In the genomic region with DNA sequence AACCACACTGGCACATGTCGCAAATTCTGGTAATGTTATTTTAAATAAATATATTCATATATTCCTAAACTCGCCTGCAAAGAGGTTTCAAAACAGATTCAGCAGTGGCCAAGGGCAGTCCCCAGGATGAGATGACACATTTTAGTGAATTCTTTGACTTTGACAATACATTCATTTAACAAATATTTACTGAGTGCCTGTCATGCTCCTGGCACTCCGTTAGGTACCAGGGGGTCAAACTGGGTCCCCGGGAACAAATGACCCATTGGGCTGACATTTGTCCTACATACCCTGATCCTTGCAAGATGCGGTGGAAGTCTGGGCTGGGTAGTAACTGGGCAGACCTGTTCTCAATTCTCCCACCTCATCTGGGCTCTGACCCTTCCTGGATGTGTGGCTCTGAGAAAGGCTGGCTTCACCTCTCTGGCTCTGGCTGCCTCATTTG, we compare ENCODE assay signal across 19 cellular contexts.
DNase-seq lines count a peak whose midpoint lies in the region; ATAC-seq and TF ChIP-seq lines count a peak whose summit lies in the region.
"Had no signal": no experiment of that assay in that cellular context is flagged by ENCODE, and none has a peak within 500 bp of the region (broad histone marks: within the 10 kb centered on the region; RNA-seq: fewer than 3 reads in every experiment).

No MANE protein-coding gene starts in this region.

- peaks cover 58% of the 10 kb centered on the region for H3K4me1 Mint-ChIP-seq in activated T-cell treated with anti-CD3 and anti-CD28 coated beads, Interleukin-2, amount 50 U/mL, for 72 hours (ENCODE audit: low read depth)

- DNase-seq in activated T-cell treated with anti-CD3 and anti-CD28 coated beads, Interleukin-2, amount 50 U/mL, for 72 hours = no peak
- DNase-seq in activated T-cell treated with anti-CD3 and anti-CD28 coated beads for 4 hours (no peak), PC-3 (peak; percentile 83), substantia nigra (lab: John Stamatoyannopoulos, UW) (peak in 3 of 49 donors; percentile 33 to 36 (median 34)), DMS153 treated with DMSO at 0.1 percent for 48 hours (lab: John Stamatoyannopoulos, UW; ENCODE audit: unreplicated experiment) (no peak), RPMI8226 (no peak), NCI-H2081 treated with DMSO at 0.1 percent for 48 hours (lab: John Stamatoyannopoulos, UW) (no peak)
- DNase-seq: activated CD4-positive, CD25-positive, alpha-beta regulatory T cell; dermis blood vessel endothelial cell; erythroblast; NCI-H1436 treated with DMSO at 0.1 percent for 48 hours; NCI-H226; spleen; stomach; uterus had no signal

- no TSS peak for BruUV-seq in PC-3 (replicated peaks; lab: Mats Ljungman, UMichigan)

- H3K27me3 ChIP-seq in PC-3 (ENCODE audit: low read length) = no peaks in the 10 kb centered on the region
- H3K27me3 ChIP-seq: spleen, stomach, uterus had no signal

- H3K9ac ChIP-seq in PC-3 (ENCODE audit: low read length) = no peak overlapping the region

- H3K4me1 ChIP-seq in PC-3 (ENCODE audit: insufficient read depth, low read length) = peaks cover 47% of the 10 kb centered on the region
- H3K4me1 ChIP-seq: uterus had no signal

- H3K27ac ChIP-seq in PC-3 (ENCODE audit: low read length) (peak overlapping the region; percentile 62), cingulate gyrus (ENCODE audit: low read depth, low read length) (peak overlapping the region; percentile 66), substantia nigra (ENCODE audit: low read depth, low read length, poor library complexity, severe bottlenecking) (peak overlapping the region; percentile 27)
- H3K27ac ChIP-seq: stomach, uterus had no signal

- no peak for TF ChIP-seq CTCF in PC-3 (conservative IDR thresholded peaks at IDR 0.05; ENCODE audit: low read depth, low read length)

- peaks cover 5 to 24% of the 10 kb centered on the region in 2 donors for H3K36me3 Mint-ChIP-seq in activated T-cell treated with anti-CD3 and anti-CD28 coated beads, Interleukin-2, amount 50 U/mL, for 72 hours (ENCODE audit: insufficient read depth in 2 of 2)

- H3K79me2 ChIP-seq in PC-3 (ENCODE audit: low read length) = no peaks in the 10 kb centered on the region

- POLR2A ChIA-PET in PC-3 (lab: Charles Lee; ENCODE audit: unreplicated experiment) = no interaction called here

- no peaks in the 10 kb centered on the region for H4K20me1 ChIP-seq in PC-3 (ENCODE audit: low read length)

- CTCF ChIA-PET in PC-3 (lab: Charles Lee) = interaction anchor here (0.7 kb wide), 1 partner anchor 73 kb away, joined by 3 read pairs; no protein-coding TSS in a partner anchor

- H3K9me3 ChIP-seq in PC-3 (ENCODE audit: low read length) = no peaks in the 10 kb centered on the region
- H3K9me3 ChIP-seq: spleen, stomach, uterus had no signal

- H3K9me3 Mint-ChIP-seq in activated T-cell treated with anti-CD3 and anti-CD28 coated beads, Interleukin-2, amount 50 U/mL, for 72 hours = no peaks in the 10 kb centered on the region
- H3K9me3 Mint-ChIP-seq: activated T-helper 1 cell treated with anti-CD3 and anti-CD28 coated beads, Interleukin-12 subunit alpha, Interleukin-12 subunit beta, Interleukin-2, Interleukin-4 antibody, amounts not matched to agents 30 ng/mL and 10 ng/mL and 1 ng/mL, durations not matched to agents 14 hours and 24 hours and 36 hours; T-helper 1 cell treated with Interleukin-12 subunit alpha and Interleukin-12 subunit beta and Interleukin-4 antibody, amounts not matched to agents 30 μg/mL and 1 μg/mL, for 36 hours had no signal

- H3K9me2 ChIP-seq in PC-3 (replicated peaks; ENCODE audit: low read length) = no peaks in the 10 kb centered on the region

- H3K36me3 ChIP-seq in PC-3 (ENCODE audit: low read depth, low read length) = no peaks in the 10 kb centered on the region
- H3K36me3 ChIP-seq: stomach, uterus had no signal

- intact Hi-C loops in PC-3 (cut with micrococcal nuclease) = no loop called here

- peak overlapping the region; percentile 65 for H3K4me2 ChIP-seq in PC-3 (ENCODE audit: low read length)

- ATAC-seq in activated T-cell treated with anti-CD3 and anti-CD28 coated beads, Interleukin-2, amount 50 U/mL, for 72 hours (replicated peaks in 1 of 2) = peak in 1 of 2 donors; percentile 7
- ATAC-seq in PC-3 = peak; percentile 71
- ATAC-seq: Right ventricle myocardium inferior had no signal

- H3K27ac Mint-ChIP-seq in activated T-cell treated with anti-CD3 and anti-CD28 coated beads, Interleukin-2, amount 50 U/mL, for 72 hours = peak overlapping the region; percentile 80
- H3K27ac Mint-ChIP-seq: activated T-helper 1 cell treated with anti-CD3 and anti-CD28 coated beads, Interleukin-12 subunit alpha, Interleukin-12 subunit beta, Interleukin-2, Interleukin-4 antibody, amounts not matched to agents 30 ng/mL and 10 ng/mL and 1 ng/mL, durations not matched to agents 14 hours and 24 hours and 36 hours; T-helper 1 cell treated with Interleukin-12 subunit alpha and Interleukin-12 subunit beta and Interleukin-4 antibody, amounts not matched to agents 30 μg/mL and 1 μg/mL, for 36 hours had no signal

- no peaks in the 10 kb centered on the region for H3F3A ChIP-seq in PC-3 (ENCODE audit: low read length, unreplicated experiment)

- H3K4me3 ChIP-seq in PC-3 (ENCODE audit: low read length) = no peak overlapping the region
- H3K4me3 ChIP-seq: spleen, stomach, uterus had no signal

- peak overlapping the region; percentile 51 to 59 for H3K4me3 Mint-ChIP-seq in activated T-cell treated with anti-CD3 and anti-CD28 coated beads, Interleukin-2, amount 50 U/mL, for 72 hours
- H3K4me3 Mint-ChIP-seq: activated T-helper 1 cell treated with anti-CD3 and anti-CD28 coated beads, Interleukin-12 subunit alpha, Interleukin-12 subunit beta, Interleukin-2, Interleukin-4 antibody, amounts not matched to agents 30 ng/mL and 10 ng/mL and 1 ng/mL, durations not matched to agents 14 hours and 24 hours and 36 hours; T-helper 1 cell treated with Interleukin-12 subunit alpha and Interleukin-12 subunit beta and Interleukin-4 antibody, amounts not matched to agents 30 μg/mL and 1 μg/mL, for 36 hours had no signal

- H2AFZ ChIP-seq in PC-3 (ENCODE audit: low read length) = no peak overlapping the region

- H3K27me3 Mint-ChIP-seq in activated T-cell treated with anti-CD3 and anti-CD28 coated beads, Interleukin-2, amount 50 U/mL, for 72 hours (ENCODE audit: low read depth) = no peaks in the 10 kb centered on the region
